8 cellular contexts compared by ENCODE assay signal in the genomic region with DNA sequence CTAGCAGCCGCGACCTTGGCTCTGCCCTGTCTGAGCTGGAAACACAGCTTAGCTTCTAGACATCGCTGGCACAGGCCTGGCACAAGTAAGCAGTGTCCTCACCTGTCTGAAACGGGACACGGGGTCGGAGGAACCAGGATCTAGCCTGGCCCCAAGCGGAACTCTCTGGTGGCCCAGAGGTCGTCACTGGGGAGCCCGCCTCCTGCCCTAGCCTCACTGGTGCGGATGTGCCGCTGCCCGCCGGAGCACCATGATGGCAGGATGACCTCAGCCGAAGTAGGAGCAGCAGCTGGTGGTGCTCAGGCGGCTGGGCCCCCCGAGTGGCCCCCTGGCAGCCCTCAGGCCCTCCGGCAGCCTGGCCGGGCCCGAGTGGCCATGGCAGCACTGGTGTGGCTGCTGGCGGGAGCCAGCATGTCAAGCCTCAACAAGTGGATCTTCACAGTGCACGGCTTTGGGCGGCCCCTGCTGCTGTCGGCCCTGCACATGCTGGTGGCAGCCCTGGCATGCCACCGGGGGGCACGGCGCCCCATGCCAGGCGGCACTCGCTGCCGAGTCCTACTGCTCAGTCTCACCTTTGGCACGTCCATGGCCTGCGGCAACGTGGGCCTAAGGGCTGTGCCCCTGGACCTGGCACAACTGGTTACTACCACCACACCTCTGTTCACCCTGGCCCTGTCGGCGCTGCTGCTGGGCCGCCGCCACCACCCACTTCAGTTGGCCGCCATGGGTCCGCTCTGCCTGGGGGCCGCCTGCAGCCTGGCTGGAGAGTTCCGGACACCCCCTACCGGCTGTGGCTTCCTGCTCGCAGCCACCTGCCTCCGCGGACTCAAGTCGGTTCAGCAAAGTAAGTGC. TPM values are rescaled to one million over a fixed set of nuclear protein-coding genes. Genes with fewer than 3 reads are reported as not detected.
DNase-seq lines count a peak whose midpoint lies in the region; ATAC-seq and TF ChIP-seq lines count a peak whose summit lies in the region.

No MANE protein-coding gene starts in this region.

- WGBS in right cardiac atrium = 60% methylated on average over 45 of the region's 45 CpGs

- peak overlapping the region; percentile 46 for H3K4me3 ChIP-seq in right cardiac atrium (ENCODE audit: low read length)

- peak; percentile 32 for TF ChIP-seq CTCF in Calu3 (IDR thresholded peaks at IDR 0.05; ENCODE audit: unreplicated experiment)

- H3K36me3 Mint-ChIP-seq in Calu3 (ENCODE audit: insufficient read depth, unreplicated experiment) = peaks cover 24% of the 10 kb centered on the region
- H3K36me3 Mint-ChIP-seq in activated naive CD8-positive, alpha-beta T cell treated with anti-CD3 and anti-CD28 coated beads for 36 hours = peaks cover 19% of the 10 kb centered on the region

- CTCF ChIA-PET in Calu3 (lab: Charles Lee) = interaction anchor here (0.6 to 4.0 kb wide), 4 partner anchors 9 to 1076 kb away, joined by 3 to 83 read pairs (median 4); no protein-coding TSS in a partner anchor

- H3K27me3 Mint-ChIP-seq in Calu3 (ENCODE audit: unreplicated experiment) = no peaks in the 10 kb centered on the region
- no peaks in the 10 kb centered on the region for H3K27me3 Mint-ChIP-seq in activated naive CD8-positive, alpha-beta T cell treated with anti-CD3 and anti-CD28 coated beads for 36 hours

- ATAC-seq in right cardiac atrium = no peak
- ATAC-seq in GM18511 (IDR thresholded peaks at IDR 0.05; ENCODE audit: unreplicated experiment) = no peak
- ATAC-seq in HG03280 (IDR thresholded peaks at IDR 0.05; ENCODE audit: unreplicated experiment) = no peak

- peak; percentile 21 for DNase-seq in Calu3
- peak; percentile 23 for DNase-seq in M059J (ENCODE audit: low read depth)
- DNase-seq in activated naive CD8-positive, alpha-beta T cell treated with anti-CD3 and anti-CD28 coated beads for 36 hours = peak; percentile 33
- peak; percentile 42 to 72 (median 65) for DNase-seq in right cardiac atrium
- DNase-seq in retina = peak; percentile 53
- DNase-seq in NCI-H1436 (lab: John Stamatoyannopoulos, UW) = no peak

- peak overlapping the region; percentile 79 for H3K27ac ChIP-seq in right cardiac atrium (ENCODE audit: low read length)

- peak overlapping the region; percentile 44 for H3K27ac Mint-ChIP-seq in Calu3 (ENCODE audit: unreplicated experiment)
- peak overlapping the region; percentile 77 for H3K27ac Mint-ChIP-seq in activated naive CD8-positive, alpha-beta T cell treated with anti-CD3 and anti-CD28 coated beads for 36 hours

- H3K4me3 Mint-ChIP-seq in Calu3 (ENCODE audit: low read depth, unreplicated experiment) = peak overlapping the region; percentile 75
- H3K4me3 Mint-ChIP-seq in activated naive CD8-positive, alpha-beta T cell treated with anti-CD3 and anti-CD28 coated beads for 36 hours = peak overlapping the region; percentile 82

- intact Hi-C loops in Calu3 (cut with micrococcal nuclease; ENCODE audit: unreplicated experiment) = no loop called here
- intact Hi-C loops in right cardiac atrium (cut with DNase I) = loop anchor here in 3 of 4 donors (5.0 to 10.0 kb wide), 3 partner anchors 116 to 288 kb away; no protein-coding TSS in a partner anchor

- no peaks in the 10 kb centered on the region for H3K9me3 ChIP-seq in right cardiac atrium (ENCODE audit: control insufficient read depth, low read length)

- BruUV-seq in Calu3 (replicated peaks; lab: Mats Ljungman, UMichigan) = no TSS peak

- H3K4me1 Mint-ChIP-seq in Calu3 (ENCODE audit: low read depth, unreplicated experiment) = peaks cover 8% of the 10 kb centered on the region
- peaks cover 16% of the 10 kb centered on the region for H3K4me1 Mint-ChIP-seq in activated naive CD8-positive, alpha-beta T cell treated with anti-CD3 and anti-CD28 coated beads for 36 hours

- peaks cover 20% of the 10 kb centered on the region for H3K4me1 ChIP-seq in right cardiac atrium (ENCODE audit: control insufficient read depth, insufficient read depth, low read length)

- H3K9me3 Mint-ChIP-seq in Calu3 (ENCODE audit: low read depth, unreplicated experiment) = peaks cover 3% of the 10 kb centered on the region
- H3K9me3 Mint-ChIP-seq in activated naive CD8-positive, alpha-beta T cell treated with anti-CD3 and anti-CD28 coated beads for 36 hours = peaks cover 4% of the 10 kb centered on the region

- H3K27me3 ChIP-seq in right cardiac atrium (ENCODE audit: control insufficient read depth, insufficient read depth) = no peaks in the 10 kb centered on the region

RNA-seq across cellular contexts. Expression of a gene that starts 0.9 kb away (rescaled TPM):
- 3.2 and 4.0 TPM in 2 replicates for total RNA-seq in Calu3 (2022)
- 7.6 and 9.0 TPM in 2 replicates for total RNA-seq in M059J (2014; rRNA removed; shearing (Covaris generic))
- total RNA-seq in activated naive CD8-positive, alpha-beta T cell treated with anti-CD3 and anti-CD28 coated beads for 36 hours = 1 to 10 TPM; 3.2 to 3.6 TPM
- total RNA-seq in right cardiac atrium = 1 to 10 TPM; 2.5 to 4.0 (median 2.9) TPM
- 2.9 TPM for polyA plus RNA-seq in right cardiac atrium

RNA-seq across cellular contexts. Expression of a gene that starts 29.5 kb away (rescaled TPM):
- total RNA-seq in Calu3 (2022) (11.0 and 25.9 TPM in 2 replicates), right cardiac atrium (10 to 100 TPM; 10.9 to 33.4 (median 25.5) TPM)
- 5.8 and 6.2 TPM in 2 replicates for total RNA-seq in M059J (2014; rRNA removed; shearing (Covaris generic))
- under 1 TPM; 0.48 to 0.64 TPM for total RNA-seq in activated naive CD8-positive, alpha-beta T cell treated with anti-CD3 and anti-CD28 coated beads for 36 hours
- polyA plus RNA-seq in right cardiac atrium = 14.3 TPM

RNA-seq across cellular contexts. Expression of a gene that starts 31.2 kb away (rescaled TPM):
- total RNA-seq in Calu3 (2022) (10.7 and 11.6 TPM in 2 replicates), right cardiac atrium (1 to 10 TPM; 2.5 to 4.4 (median 3.5) TPM)
- total RNA-seq in M059J (2014; rRNA removed; shearing (Covaris generic)) = 3.8 and 4.6 TPM in 2 replicates
- total RNA-seq in activated naive CD8-positive, alpha-beta T cell treated with anti-CD3 and anti-CD28 coated beads for 36 hours = 1 to 10 TPM; 4.8 to 5.6 TPM
- polyA plus RNA-seq in right cardiac atrium = 2.1 TPM

RNA-seq across cellular contexts. Expression of a gene that starts 44.7 kb away (rescaled TPM):
- total RNA-seq in Calu3 (2022) = 98.9 and 106 TPM in 2 replicates
- total RNA-seq in M059J (2014; rRNA removed; shearing (Covaris generic)) = 53.1 and 57.9 TPM in 2 replicates
- 100 to 1,000 TPM; 196 to 199 TPM for total RNA-seq in activated naive CD8-positive, alpha-beta T cell treated with anti-CD3 and anti-CD28 coated beads for 36 hours
- 10 to 100 TPM; 23.7 to 31.9 (median 23.8) TPM for total RNA-seq in right cardiac atrium
- polyA plus RNA-seq in right cardiac atrium = 20.1 TPM

RNA-seq across cellular contexts. Expression of a gene that starts 58.2 kb away (rescaled TPM):
- total RNA-seq in Calu3 (2022) = 5.2 and 7.9 TPM in 2 replicates
- total RNA-seq in M059J (2014; rRNA removed; shearing (Covaris generic)) = 1.3 and 2.7 TPM in 2 replicates
- under 1 TPM; 0.45 to 0.84 TPM for total RNA-seq in activated naive CD8-positive, alpha-beta T cell treated with anti-CD3 and anti-CD28 coated beads for 36 hours
- 10 to 100 TPM in 2 of 4 donors, 1 to 10 TPM in 2; 4.1 to 12.3 (median 8.6) TPM for total RNA-seq in right cardiac atrium
- 7.8 TPM for polyA plus RNA-seq in right cardiac atrium
